7 cellular contexts compared by ENCODE assay signal in the genomic region with DNA sequence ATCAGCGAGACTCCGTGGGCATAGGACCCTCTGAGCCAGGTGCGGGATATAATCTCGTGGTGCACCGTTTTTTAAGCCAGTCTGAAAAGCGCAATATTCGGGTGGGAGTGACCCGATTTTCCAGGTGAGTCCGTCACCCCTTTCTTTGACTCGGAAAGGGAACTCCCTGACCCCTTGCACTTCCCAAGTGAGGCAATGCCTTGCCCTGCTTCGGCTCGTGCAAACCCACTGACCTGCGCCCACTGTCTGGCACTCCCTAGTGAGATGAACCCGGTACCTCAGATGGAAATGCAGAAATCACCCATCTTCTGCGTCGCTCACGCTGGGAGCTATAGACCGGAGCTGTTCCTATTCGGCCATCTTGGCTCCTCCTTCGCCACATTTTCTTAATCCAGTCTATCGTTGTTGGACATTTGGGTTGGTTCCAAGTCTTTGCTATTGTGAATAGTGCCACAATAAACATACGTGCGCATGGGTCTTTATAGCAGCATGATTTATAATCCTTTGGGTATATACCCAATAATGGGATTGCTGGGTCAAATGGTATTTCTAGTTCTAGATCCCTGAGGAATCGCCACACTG.
A peak's percentile ranks its signal among the peaks of the same experiment; 100 is the strongest.
DNase-seq lines count a peak whose midpoint lies in the region; ATAC-seq, FAIRE-seq and TF ChIP-seq lines count a peak whose summit lies in the region.
"Not testable (repeated sequence)": the region's sequence is repeated elsewhere in the genome, so short reads cannot be mapped to it uniquely, and the experiment has no call there.

No MANE protein-coding gene starts in this region.

- FAIRE-seq in kidney (lab: Jason Lieb, UNC), result not testable (repeated sequence)

- not testable (repeated sequence) for TF ChIP-seq CTCF in fibroblast of pulmonary artery (IDR thresholded peaks at IDR 0.05; ENCODE audit: low read length, missing control alignments); kidney (IDR thresholded peaks at IDR 0.05; ENCODE audit: borderline replicate concordance, extremely low read depth, insufficient read depth)

- H3K9me3 Mint-ChIP-seq in activated naive CD4-positive, alpha-beta T cell treated with anti-CD3 and anti-CD28 coated beads, Interleukin-2, amount 50 U/mL, for 72 hours, result not testable (repeated sequence)

- H3K27ac Mint-ChIP-seq in activated naive CD4-positive, alpha-beta T cell treated with anti-CD3 and anti-CD28 coated beads, Interleukin-2, amount 50 U/mL, for 72 hours, result not testable (repeated sequence)

- not testable (repeated sequence) for ATAC-seq in activated naive CD4-positive, alpha-beta T cell treated with anti-CD3 and anti-CD28 coated beads, Interleukin-2, amount 50 U/mL, for 72 hours

- H3K4me3 ChIP-seq in HUES48 (ENCODE audit: low read depth, low read length), result peak overlapping the region; percentile 44; the same call in 1 of the 2 replicates
- H3K4me3 ChIP-seq in fibroblast of pulmonary artery (replicated peaks; ENCODE audit: low read depth, low read length); kidney (ENCODE audit: low read length in 2 of 2): not testable (repeated sequence)

- intact Hi-C loops in kidney (cut with DNase I); posterior cingulate gyrus (cut with DNase I): not testable (repeated sequence)

- not testable (repeated sequence) for H3K27me3 ChIP-seq in HUES48 (ENCODE audit: control insufficient read depth, insufficient read depth, low read length)

- peak; percentile 37 for DNase-seq in activated CD4-positive, CD25-positive, alpha-beta regulatory T cell treated with anti-CD3 and anti-CD28 coated beads, Interleukin-2, amount 50 U/mL, for 16 hours (ENCODE audit: low read depth, low spot score)
- DNase-seq in activated naive CD4-positive, alpha-beta T cell treated with anti-CD3 and anti-CD28 coated beads, Interleukin-2, amount 50 U/mL, for 72 hours (ENCODE audit: low spot score in 2 of 2), result peak; percentile 17 to 54
- DNase-seq in fibroblast of pulmonary artery (ENCODE audit: low read depth) (peak; percentile 4), kidney (peak; percentile 91), posterior cingulate gyrus (peak in 9 of 10 donors; percentile 2 to 96 (median 41))
- peak; percentile 47 for DNase-seq in stimulated activated CD8-positive, alpha-beta memory T cell treated with anti-CD3 and anti-CD28 coated beads, Interleukin-4, amount 100 ng/mL, for 48 hours

- H3K36me3 Mint-ChIP-seq in activated naive CD4-positive, alpha-beta T cell treated with anti-CD3 and anti-CD28 coated beads, Interleukin-2, amount 50 U/mL, for 72 hours, result not testable (repeated sequence)

- H3K9ac ChIP-seq in HUES48 (ENCODE audit: low read depth, low read length); kidney (ENCODE audit: low read length in 2 of 2): not testable (repeated sequence)

- not testable (repeated sequence) for H3K27ac ChIP-seq in HUES48 (ENCODE audit: low read depth, low read length); kidney (ENCODE audit: low read depth in 2 of 2, low read length in 2 of 2)

- H3K4me1 ChIP-seq in HUES48 (ENCODE audit: control insufficient read depth, insufficient read depth, low read length); kidney (ENCODE audit: control insufficient read depth in 1 of 2, insufficient read depth in 1 of 2, low read depth in 1 of 2, low read length in 2 of 2): not testable (repeated sequence)

- not testable (repeated sequence) for H3K36me3 ChIP-seq in HUES48 (ENCODE audit: control insufficient read depth, insufficient read depth, low read length); kidney (ENCODE audit: control insufficient read depth in 1 of 2, insufficient read depth in 2 of 2, low read length in 2 of 2)

- H3K9me3 ChIP-seq in HUES48 (ENCODE audit: control insufficient read depth, insufficient read depth, low read length), result peaks cover 14% of the 10 kb centered on the region
- H3K9me3 ChIP-seq in kidney (ENCODE audit: control insufficient read depth in 1 of 2, low read length in 2 of 2), result peaks cover 3 to 19% of the 10 kb centered on the region in 2 donors

Comparison
In these comparisons a context has a peak if more than half of its experiments do, and no peak if none do; other contexts are left out.
1. DNase-seq: peak in every context shown above with its lines; median percentile 91 in kidney; 47 in stimulated activated CD8-positive, alpha-beta memory T cell treated with anti-CD3 and anti-CD28 coated beads, Interleukin-4, amount 100 ng/mL, for 48 hours; 41 in posterior cingulate gyrus; 37 in activated CD4-positive, CD25-positive, alpha-beta regulatory T cell treated with anti-CD3 and anti-CD28 coated beads, Interleukin-2, amount 50 U/mL, for 16 hours; 36 in activated naive CD4-positive, alpha-beta T cell treated with anti-CD3 and anti-CD28 coated beads, Interleukin-2, amount 50 U/mL, for 72 hours; 4 in fibroblast of pulmonary artery.